In the genomic region with DNA sequence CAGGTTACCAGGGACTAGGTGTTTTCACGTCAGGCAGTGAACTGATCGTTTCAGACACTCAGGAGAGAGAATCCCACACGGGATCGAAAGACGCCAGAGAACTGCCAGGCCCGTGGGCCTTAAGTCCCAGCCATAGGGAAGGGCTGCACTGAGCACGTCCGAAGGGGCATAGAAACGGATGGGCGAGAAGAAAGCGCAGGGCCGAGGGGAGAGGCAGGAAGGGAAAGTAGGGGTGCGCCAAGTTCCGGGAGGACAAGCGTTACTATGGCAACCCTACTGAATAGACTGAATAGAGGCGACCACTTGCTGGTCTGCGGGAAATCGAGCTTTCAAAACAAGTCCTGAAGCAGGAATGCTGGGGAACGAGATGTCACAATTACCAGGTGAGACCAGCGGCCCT, we compare ENCODE assay signal across 17 cellular contexts.
A peak's percentile ranks its signal among the peaks of the same experiment; 100 is the strongest.
DNase-seq lines count a peak whose midpoint lies in the region; ATAC-seq and TF ChIP-seq lines count a peak whose summit lies in the region.
"Had no signal": no experiment of that assay in that cellular context is flagged by ENCODE, and none has a peak within 500 bp of the region (broad histone marks: within the 10 kb centered on the region; RNA-seq: fewer than 3 reads in every experiment).

No MANE protein-coding gene starts in this region.

- ATAC-seq in GM19328 (IDR thresholded peaks at IDR 0.05; ENCODE audit: unreplicated experiment), result no peak
- ATAC-seq: Panc1, Right ventricle myocardium inferior had no signal

- DNase-seq in LNCaP clone FGC (ENCODE audit: low read depth) (no peak), SK-N-DZ (ENCODE audit: low spot score) (peak; percentile 45), HK-2 (ENCODE audit: unreplicated experiment) (no peak), dorsolateral prefrontal cortex (no peak)
- DNase-seq: AML-193, GDM1, GM23248, NCI-H1694, NCI-H2081 treated with DMSO at 0.1 percent for 48 hours, NCI-H526 had no signal

- intact Hi-C loops in dorsolateral prefrontal cortex (cut with DNase I), result no loop called here

- H3K4me3 ChIP-seq in LNCaP clone FGC (ENCODE audit: low read depth, low read length) (peak overlapping the region; percentile 46), rectal smooth muscle tissue (ENCODE audit: low read length) (peak overlapping the region; percentile 58), dorsolateral prefrontal cortex (peak overlapping the region in 26 of 59 donors; percentile 9 to 54 (median 35))
- H3K4me3 ChIP-seq: GM23248, HAP-1 had no signal

- H3K27me3 ChIP-seq in rectal smooth muscle tissue (ENCODE audit: control insufficient read depth, insufficient read depth, low read length) (no peaks in the 10 kb centered on the region), dorsolateral prefrontal cortex (peaks cover 0 to 25% (median 4%) of the 10 kb centered on the region in 45 donors)

- TF ChIP-seq CTCF in 22Rv1 (IDR thresholded peaks at IDR 0.05) (no peak), LNCaP clone FGC (IDR thresholded peaks at IDR 0.05; ENCODE audit: control insufficient read depth, extremely low read depth, insufficient read depth) (no peak), dorsolateral prefrontal cortex (IDR thresholded peaks at IDR 0.05 in 54 of 56, conservative IDR thresholded peaks at IDR 0.05 in 2 of 56; ENCODE audit: low read depth in 1 of 56, partially characterized antibody in 56 of 56) (no peak)

- H3K9ac ChIP-seq in rectal smooth muscle tissue (ENCODE audit: low read length), result no peak overlapping the region
- H3K9ac ChIP-seq: GM23248 had no signal

- H3K27ac ChIP-seq in 22Rv1 (peak overlapping the region; percentile 64), rectal smooth muscle tissue (ENCODE audit: low read depth, low read length) (peak overlapping the region; percentile 55), dorsolateral prefrontal cortex (peak overlapping the region in 2 of 59 donors; percentile 27 to 43)
- H3K27ac ChIP-seq: C4-2B, GM23248 had no signal

- no peaks in the 10 kb centered on the region for H3K36me3 ChIP-seq in rectal smooth muscle tissue (ENCODE audit: control insufficient read depth, insufficient read depth, low read length)
- H3K36me3 ChIP-seq: HAP-1 had no signal

- H3K4me1 ChIP-seq in rectal smooth muscle tissue (ENCODE audit: control insufficient read depth, insufficient read depth, low read length), result no peaks in the 10 kb centered on the region
- H3K4me1 ChIP-seq: HAP-1 had no signal
